ENCODE assay signal across 9 cellular contexts in the genomic region with DNA sequence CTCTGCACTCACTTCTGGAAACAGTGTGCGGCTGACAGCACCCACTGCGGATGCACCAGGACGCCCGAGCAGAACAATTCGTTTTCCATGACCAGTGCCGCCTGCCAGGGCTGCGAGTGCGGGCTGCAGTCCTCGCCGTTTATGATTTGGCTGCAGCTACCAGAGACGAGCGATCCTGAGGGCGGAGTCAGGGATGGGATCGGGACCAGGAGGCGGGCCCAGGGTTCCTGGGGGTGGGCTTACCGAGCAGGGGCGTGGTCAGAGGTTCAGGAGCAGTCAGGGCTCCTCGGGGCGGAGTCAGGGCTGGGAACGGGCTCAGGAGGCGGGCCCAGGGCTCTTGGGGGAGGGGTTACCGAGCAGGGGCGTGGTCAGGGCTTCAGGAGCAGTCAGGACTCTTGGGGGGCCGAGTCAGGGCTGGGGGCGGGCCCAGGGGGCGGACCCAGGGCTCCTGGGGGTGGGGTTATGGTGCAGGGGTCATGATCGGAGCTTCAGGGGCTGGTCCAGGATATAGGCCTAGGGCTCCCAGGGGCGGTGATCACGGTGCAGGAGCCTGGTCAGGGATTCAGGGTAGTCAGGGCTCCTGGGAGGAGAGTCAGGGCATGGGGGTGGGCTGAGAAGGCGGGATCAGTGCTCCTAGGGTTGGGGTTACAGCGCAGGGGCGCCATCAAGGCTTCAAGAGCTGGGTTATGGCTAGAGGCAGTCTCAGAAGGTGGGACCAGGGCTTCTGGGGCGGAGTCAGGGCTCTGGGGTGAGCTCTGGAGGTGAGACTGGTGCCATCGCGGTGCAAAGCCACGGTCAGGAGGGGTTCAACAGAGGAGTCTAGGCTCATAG. TPM values are rescaled to one million over a fixed set of nuclear protein-coding genes. Genes with fewer than 3 reads are reported as not detected.
A peak's percentile ranks its signal among the peaks of the same experiment; 100 is the strongest.
DNase-seq lines count a peak whose midpoint lies in the region; ATAC-seq, FAIRE-seq and TF ChIP-seq lines count a peak whose summit lies in the region.
"Had no signal": no experiment of that assay in that cellular context is flagged by ENCODE, and none has a peak within 500 bp of the region (broad histone marks: within the 10 kb centered on the region; RNA-seq: fewer than 3 reads in every experiment).

No MANE protein-coding gene starts in this region.

- no peak overlapping the region for H2BK20ac ChIP-seq in H9 (ENCODE audit: low read depth, low read length, poor library complexity, severe bottlenecking)

- peak overlapping the region; percentile 63 to 82 for H3K4me3 Mint-ChIP-seq in H9

- no peaks in the 10 kb centered on the region; a peak in 1 of 5 replicates for H3K9me3 Mint-ChIP-seq in H9

- H2AK5ac ChIP-seq in H9 (ENCODE audit: insufficient read length, low read length), result no peak overlapping the region

- peak; percentile 60 for ATAC-seq in omental fat pad (ENCODE audit: low FRiP score)
- no peak for ATAC-seq in GM18858 (IDR thresholded peaks at IDR 0.05; ENCODE audit: unreplicated experiment)
- no peak for ATAC-seq in GM18511 (IDR thresholded peaks at IDR 0.05; ENCODE audit: unreplicated experiment)

- no peaks in the 10 kb centered on the region for H4K20me1 ChIP-seq in H9 (ENCODE audit: control insufficient read depth, insufficient read depth, insufficient read length)

- peak overlapping the region; percentile 3 for H3K18ac ChIP-seq in H9 (ENCODE audit: insufficient read length, low read depth, low read length)

- H3K27me3 ChIP-seq in H9 (ENCODE audit: insufficient read depth, low read length) (peaks cover 28% of the 10 kb centered on the region; the same call in 1 of the 2 replicates), bronchial epithelial cell (ENCODE audit: control insufficient read depth, insufficient read depth, low read length) (peaks cover 19% of the 10 kb centered on the region)

- H3K4me2 ChIP-seq in H9 (ENCODE audit: insufficient read depth, insufficient read length, low read length), result peak overlapping the region; percentile 57

- peak overlapping the region; percentile 60 to 97 (median 92); a peak in 2 of 7 replicates for H3K27ac Mint-ChIP-seq in H9

- no peak overlapping the region for H2AFZ ChIP-seq in H9 (ENCODE audit: low read length)

- no peak overlapping the region for H2BK5ac ChIP-seq in H9 (ENCODE audit: insufficient read length, low read length)

- peak overlapping the region; percentile 6; the same call in 1 of the 2 replicates for H3K14ac ChIP-seq in H9 (ENCODE audit: insufficient read depth, low read length)

- H3K56ac ChIP-seq in H9 (ENCODE audit: insufficient read length, low read depth, low read length), result no peak overlapping the region

- no peak overlapping the region for H4K5ac ChIP-seq in H9 (ENCODE audit: insufficient read length, low read depth, low read length)

- peak; percentile 22 for DNase-seq in EH (ENCODE audit: low read depth)
- peak; percentile 100 for DNase-seq in H9
- peak; percentile 28 for DNase-seq in OCI-M1 (lab: John Stamatoyannopoulos, UW)
- DNase-seq in bronchial epithelial cell (ENCODE audit: low read depth), result peak; percentile 46
- no peak for DNase-seq in omental fat pad (ENCODE audit: low spot score)
- no peak for DNase-seq in HK-2 (ENCODE audit: unreplicated experiment)

- H3K9ac ChIP-seq in H9 (ENCODE audit: extremely low read depth, insufficient read length, low read length), result no peak overlapping the region

- H3K4me1 Mint-ChIP-seq in H9, result peaks cover 18 to 26% of the 10 kb centered on the region in 2 experiments

- no peak overlapping the region for H4K8ac ChIP-seq in H9 (replicated peaks; ENCODE audit: insufficient read length, low read depth, low read length)

- no peaks in the 10 kb centered on the region for H3K36me3 ChIP-seq in bronchial epithelial cell (ENCODE audit: control insufficient read depth, insufficient read depth, low read length)

- peaks cover 7% of the 10 kb centered on the region for H3K23me2 ChIP-seq in H9 (ENCODE audit: insufficient read length, low read depth, low read length, poor library complexity, severe bottlenecking)

- H3K9me3 ChIP-seq in H9 (ENCODE audit: control insufficient read depth, low read depth, low read length), result no peaks in the 10 kb centered on the region

- no peak overlapping the region for H3T11ph ChIP-seq in H9 (ENCODE audit: low read length)

- H2BK15ac ChIP-seq in H9 (ENCODE audit: low read depth, low read length), result no peak overlapping the region

- no peak for TF ChIP-seq CTCF in H9 (conservative IDR thresholded peaks at IDR 0.05)
- no peak for TF ChIP-seq CTCF in bronchial epithelial cell (IDR thresholded peaks at IDR 0.05; ENCODE audit: insufficient read depth, low read length, severe bottlenecking)
- TF ChIP-seq CTCF in omental fat pad (IDR thresholded peaks at IDR 0.05), result no peak

- H3K4me1 ChIP-seq in H9 (ENCODE audit: insufficient read depth, low read length), result no peaks in the 10 kb centered on the region

- no peaks in the 10 kb centered on the region for H3K36me3 Mint-ChIP-seq in H9 (ENCODE audit: insufficient read depth in 1 of 3, low read depth in 3 of 3)

- H3K23ac ChIP-seq in H9 (ENCODE audit: insufficient read length, low read depth, low read length), result no peak overlapping the region

- H3K79me1 ChIP-seq in H9 (ENCODE audit: insufficient read depth, low read depth, low read length, poor library complexity, severe bottlenecking), result no peaks in the 10 kb centered on the region

- no peak for FAIRE-seq in bronchial epithelial cell (lab: Jason Lieb, UNC)

- WGBS in H9 (ENCODE audit: extremely low coverage, insufficient read length, low lambda C conversion rate), result no CpG with 5 or more reads among the region's 36 CpGs

- H3K27ac ChIP-seq in H9 (ENCODE audit: insufficient read length, low read depth, low read length), result no peak overlapping the region

- no peak overlapping the region for H2BK12ac ChIP-seq in H9 (ENCODE audit: insufficient read length, low read depth, low read length)

- H3K79me2 ChIP-seq in H9 (ENCODE audit: insufficient read depth, low read length), result no peaks in the 10 kb centered on the region

- peaks cover 46% of the 10 kb centered on the region for H3K27me3 Mint-ChIP-seq in H9 (ENCODE audit: low read depth)

- H3K4ac ChIP-seq in H9 (ENCODE audit: low read depth, low read length), result no peak overlapping the region

- H4K91ac ChIP-seq in H9 (ENCODE audit: insufficient read length, low read depth, low read length), result no peak overlapping the region

- H2BK120ac ChIP-seq in H9 (ENCODE audit: low read depth, low read length, poor library complexity, severe bottlenecking), result no peak overlapping the region

- no peak overlapping the region for H3K4me3 ChIP-seq in bronchial epithelial cell (ENCODE audit: low read depth, low read length)

RNA-seq across cellular contexts. Expression of gene KLK4, which starts 1.7 kb away (rescaled TPM):
- 0.48 TPM in 1 of 2 replicates, not detected in the other for total RNA-seq in H9 (2021)
- total RNA-seq in bronchial epithelial cell, result not detected in 2 replicates
- not detected for total RNA-seq in omental fat pad
- total RNA-seq: LHCN-M2 had no signal

RNA-seq across cellular contexts. Expression of gene KLK2, which starts 36.2 kb away (rescaled TPM):
- total RNA-seq in H9 (2021) (not detected in 2 replicates), bronchial epithelial cell (0.53 TPM in 1 of 2 replicates, not detected in the other), omental fat pad (not detected)
- total RNA-seq: LHCN-M2 had no signal

RNA-seq across cellular contexts. Expression of gene KLK5, which starts 43.4 kb away (rescaled TPM):
- total RNA-seq in H9 (2021) (not detected in 2 replicates), bronchial epithelial cell (3.4 and 12.0 TPM in 2 replicates), omental fat pad (10 to 100 TPM in 1 of 4 donors, 1 to 10 TPM in 2, not detected in 1; 3.3 to 12.2 (median 9.7) TPM)
- total RNA-seq: LHCN-M2 had no signal

RNA-seq across cellular contexts. Expression of gene KLK3, which starts 54.7 kb away (rescaled TPM):
- total RNA-seq in H9 (2021), result not detected in 2 replicates
- not detected in 2 replicates for total RNA-seq in bronchial epithelial cell
- total RNA-seq in omental fat pad, result not detected
- total RNA-seq: LHCN-M2 had no signal

RNA-seq across cellular contexts. Expression of gene KLK6, which starts 59.9 kb away (rescaled TPM):
- total RNA-seq in H9 (2021) (2.6 and 3.4 TPM in 2 replicates), bronchial epithelial cell (0.26 TPM in 2 replicates), omental fat pad (not detected)
- total RNA-seq: LHCN-M2 had no signal

Comparison
In these comparisons a context has a peak if more than half of its experiments do, and no peak if none do; other contexts are left out.
1. DNase-seq: peak in EH (single experiment), H9 (single experiment), OCI-M1 (single experiment) and bronchial epithelial cell (single experiment); none in omental fat pad (single experiment) and HK-2 (single experiment).